In the genomic region with DNA sequence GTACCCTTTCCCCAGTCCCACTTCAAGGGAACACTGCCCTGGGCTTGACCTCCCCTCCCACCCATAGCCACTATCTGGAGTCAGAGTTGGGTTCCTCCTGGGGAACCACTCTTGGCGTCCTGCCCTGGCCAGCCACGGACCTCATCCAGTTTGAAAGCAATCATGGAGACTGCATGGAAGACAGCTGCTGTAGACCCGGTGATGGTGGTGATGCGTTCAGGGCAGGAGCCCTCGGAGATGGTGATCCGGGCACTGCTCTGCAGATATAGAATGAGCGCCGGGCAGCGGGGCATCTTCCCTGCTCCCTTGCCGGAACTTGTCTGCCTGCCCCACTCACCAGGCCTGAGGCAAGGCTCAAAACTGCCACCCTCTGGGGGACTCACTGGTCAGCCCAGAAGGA, we compare ENCODE assay signal across 30 cellular contexts. TPM values are rescaled to one million over a fixed set of nuclear protein-coding genes. Genes with fewer than 3 reads are reported as not detected.
A peak's percentile ranks its signal among the peaks of the same experiment; 100 is the strongest.
DNase-seq lines count a peak whose midpoint lies in the region; ATAC-seq, FAIRE-seq and TF ChIP-seq lines count a peak whose summit lies in the region.
"Had no signal": no experiment of that assay in that cellular context is flagged by ENCODE, and none has a peak within 500 bp of the region (broad histone marks: within the 10 kb centered on the region; RNA-seq: fewer than 3 reads in every experiment).

No MANE protein-coding gene starts in this region.

- DNase-seq in left ventricle myocardium superior, result peak; percentile 30
- no peak for DNase-seq in right atrium auricular region (ENCODE audit: low spot score)
- DNase-seq in NT2/D1 (ENCODE audit: low read depth, low spot score), result no peak
- no peak for DNase-seq in WERI-Rb-1
- peak in 2 of 3 donors; percentile 20 to 38 for DNase-seq in mucosa of descending colon
- no peak for DNase-seq in KG1 (lab: John Stamatoyannopoulos, UW)
- no peak for DNase-seq in urothelium cell line (ENCODE audit: low spot score)
- DNase-seq: 8988T; ACHN; BE2C; C1 segment of cervical spinal cord; CD4-positive, alpha-beta memory T cell; CD4-positive, CD25-positive, alpha-beta regulatory T cell; CD8-positive, alpha-beta memory T cell; COR-L47; DMS 273 treated with DMSO at 0.1 percent for 48 hours; DMS153; DMS53; DMS79; DND-41; EL; GDM1 had no signal

- ATAC-seq in left ventricle myocardium superior (no peak), mucosa of descending colon (no peak)
- ATAC-seq: GM12878 had no signal

- TF ChIP-seq CTCF in right atrium auricular region (IDR thresholded peaks at IDR 0.05) (no peak), WERI-Rb-1 (IDR thresholded peaks at IDR 0.05; ENCODE audit: low read depth, low read length) (no peak), mucosa of descending colon (IDR thresholded peaks at IDR 0.05) (no peak)

- no peak overlapping the region for H3K4me3 ChIP-seq in right atrium auricular region
- no peak overlapping the region for H3K4me3 ChIP-seq in NT2/D1 (ENCODE audit: insufficient read length, low read depth)
- no peak overlapping the region for H3K4me3 ChIP-seq in WERI-Rb-1 (ENCODE audit: low read depth, low read length)
- H3K4me3 ChIP-seq in mucosa of descending colon, result no peak overlapping the region
- H3K4me3 ChIP-seq: BLaER1, GM12878 had no signal

- no peaks in the 10 kb centered on the region for H3K9me3 ChIP-seq in right atrium auricular region
- no peaks in the 10 kb centered on the region for H3K9me3 ChIP-seq in NT2/D1 (ENCODE audit: insufficient read depth, low read length)
- no peaks in the 10 kb centered on the region for H3K9me3 ChIP-seq in WERI-Rb-1 (ENCODE audit: severe bottlenecking)
- H3K9me3 ChIP-seq in mucosa of descending colon, result no peaks in the 10 kb centered on the region
- H3K9me3 ChIP-seq: BE2C, BLaER1 had no signal

- H3K4me1 ChIP-seq in right atrium auricular region (peaks cover 0 to 59% of the 10 kb centered on the region in 2 donors), NT2/D1 (ENCODE audit: insufficient read depth, insufficient read length) (peaks cover 27% of the 10 kb centered on the region), mucosa of descending colon (ENCODE audit: low read depth) (peaks cover 7% of the 10 kb centered on the region)
- H3K4me1 ChIP-seq: BE2C had no signal

- H3K27me3 ChIP-seq in right atrium auricular region, result no peaks in the 10 kb centered on the region
- H3K27me3 ChIP-seq in NT2/D1 (ENCODE audit: insufficient read depth, insufficient read length), result peaks cover 3% of the 10 kb centered on the region
- no peaks in the 10 kb centered on the region for H3K27me3 ChIP-seq in WERI-Rb-1 (ENCODE audit: insufficient read depth, low read depth, severe bottlenecking)
- H3K27me3 ChIP-seq: BE2C had no signal

- H3K27ac ChIP-seq in right atrium auricular region (no peak overlapping the region), WERI-Rb-1 (peak overlapping the region; percentile 100)
- H3K27ac ChIP-seq: BLaER1 had no signal

- H3K36me3 ChIP-seq in right atrium auricular region, result peaks cover 39% of the 10 kb centered on the region
- H3K36me3 ChIP-seq in NT2/D1 (ENCODE audit: insufficient read depth, insufficient read length, low read length), result peaks cover 63% of the 10 kb centered on the region
- H3K36me3 ChIP-seq in WERI-Rb-1, result peaks cover 92% of the 10 kb centered on the region
- no peaks in the 10 kb centered on the region for H3K36me3 ChIP-seq in mucosa of descending colon (ENCODE audit: low read depth)
- H3K36me3 ChIP-seq: BE2C had no signal

- peak overlapping the region; percentile 18 for H3K9ac ChIP-seq in NT2/D1 (ENCODE audit: insufficient read length, low read depth)
- H3K9ac ChIP-seq: BLaER1 had no signal

- FAIRE-seq in urothelium cell line (lab: Jason Lieb, UNC), result no peak
- FAIRE-seq: A204.1, GM12878, GM12892, GM18507 had no signal

- intact Hi-C loops in left ventricle myocardium superior (cut with micrococcal nuclease) (no loop called here), mucosa of descending colon (cut with DNase I, micrococcal nuclease) (no loop called here)

RNA-seq across cellular contexts. Expression of gene GPR62, which starts 5.2 kb away (rescaled TPM):
- total RNA-seq in left ventricle myocardium superior, result 0.15 TPM
- under 1 TPM; 0.12 to 0.82 TPM for total RNA-seq in right atrium auricular region
- total RNA-seq in mucosa of descending colon, result under 1 TPM in 1 of 3 donors, not detected in 2; 0.22 TPM
- total RNA-seq: A673; CD4-positive, alpha-beta memory T cell; CD4-positive, CD25-positive, alpha-beta regulatory T cell; CD8-positive, alpha-beta memory T cell; Daoy; G401; GM12878 had no signal

RNA-seq across cellular contexts. Expression of gene PCBP4, which starts 6.9 kb away (rescaled TPM):
- 71.6 TPM for total RNA-seq in left ventricle myocardium superior
- 100 to 1,000 TPM in 1 of 2 donors, 10 to 100 TPM in 1; 73.8 to 119 TPM for total RNA-seq in right atrium auricular region
- total RNA-seq in mucosa of descending colon, result 10 to 100 TPM; 17.8 to 41.9 (median 25.9) TPM

RNA-seq across cellular contexts. Expression of gene ABHD14B, which starts 13.5 kb away (rescaled TPM):
- 13.1 TPM for total RNA-seq in left ventricle myocardium superior
- 10 to 100 TPM; 15.6 to 20.9 TPM for total RNA-seq in right atrium auricular region
- 10 to 100 TPM; 63.4 to 84.0 (median 81.0) TPM for total RNA-seq in mucosa of descending colon

RNA-seq across cellular contexts. Expression of gene ABHD14A, which starts 14.5 kb away (rescaled TPM):
- total RNA-seq in left ventricle myocardium superior (27.0 TPM), right atrium auricular region (10 to 100 TPM; 21.0 to 31.3 TPM), mucosa of descending colon (10 to 100 TPM in 1 of 3 donors, 1 to 10 TPM in 2; 6.3 to 14.8 (median 9.1) TPM)

RNA-seq across cellular contexts. Expression of gene PARP3, which starts 18.2 kb away (rescaled TPM):
- total RNA-seq in left ventricle myocardium superior (14.7 TPM), right atrium auricular region (10 to 100 TPM in 1 of 2 donors, 1 to 10 TPM in 1; 9.8 to 12.8 TPM), mucosa of descending colon (10 to 100 TPM; 27.0 to 34.0 (median 29.2) TPM)

Comparison
In these comparisons a context has a peak if more than half of its experiments do, and no peak if none do; other contexts are left out.
1. DNase-seq: peak in left ventricle myocardium superior (single experiment) and mucosa of descending colon (2 of 3); none in right atrium auricular region (single experiment), NT2/D1 (single experiment), WERI-Rb-1 (single experiment), KG1 (single experiment) and urothelium cell line (single experiment).